In the genomic region with DNA sequence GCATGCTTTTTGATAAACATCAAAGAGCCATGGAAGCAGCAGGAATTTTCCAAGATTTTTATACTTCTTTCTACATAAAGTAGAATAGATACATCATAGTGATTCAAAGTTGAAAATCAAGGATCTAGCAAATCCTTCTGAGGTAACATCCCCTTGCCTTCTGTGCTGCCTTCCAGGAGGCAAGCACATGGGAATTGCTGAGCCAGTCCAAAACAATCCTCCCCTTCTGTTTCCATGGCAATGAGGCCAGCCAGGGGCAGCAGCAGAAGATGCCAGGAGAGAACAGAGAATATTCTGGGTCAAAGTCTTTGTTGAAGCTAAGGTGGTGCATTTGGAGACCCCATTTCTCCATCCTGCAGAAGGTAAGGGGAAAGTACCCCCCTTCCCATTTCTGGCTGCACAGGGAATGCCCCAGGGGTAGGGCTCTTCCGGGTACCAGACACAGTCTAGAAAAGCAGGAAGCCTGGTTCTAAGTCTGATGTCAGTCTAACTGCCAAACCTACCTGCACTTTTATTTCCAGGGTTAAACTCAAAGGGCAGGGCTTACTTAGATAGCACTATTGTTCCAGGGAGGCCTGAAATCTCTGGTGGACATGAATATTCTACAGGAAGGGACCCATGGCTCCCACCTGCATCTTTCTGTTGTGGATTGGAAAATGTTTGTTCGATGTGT, we compare ENCODE assay signal across 16 cellular contexts. TPM values are rescaled to one million over a fixed set of nuclear protein-coding genes. Genes with fewer than 3 reads are reported as not detected.
DNase-seq lines count a peak whose midpoint lies in the region; ATAC-seq, FAIRE-seq and TF ChIP-seq lines count a peak whose summit lies in the region.
"Had no signal": no experiment of that assay in that cellular context is flagged by ENCODE, and none has a peak within 500 bp of the region (broad histone marks: within the 10 kb centered on the region; RNA-seq: fewer than 3 reads in every experiment).

No MANE protein-coding gene starts in this region.

- BruUV-seq in K562 (replicated peaks; lab: Mats Ljungman, UMichigan), result no TSS peak

- H3K4me1 Mint-ChIP-seq in immature natural killer cell, result no peaks in the 10 kb centered on the region

- TF ChIP-seq POLR2A in K562 (conservative IDR thresholded peaks at IDR 0.05), result no peak

- CTCF ChIA-PET in K562 (lab: Yijun Ruan, JAX; ENCODE audit: low intra/inter-chr PET ratio), result no interaction called here

- no peak overlapping the region for H3K27ac Mint-ChIP-seq in immature natural killer cell
- H3K27ac Mint-ChIP-seq: endodermal cell, memory B cell had no signal

- peaks cover 0 to 3% (median 0%) of the 10 kb centered on the region in 3 donors for H3K36me3 Mint-ChIP-seq in immature natural killer cell
- H3K36me3 Mint-ChIP-seq: CD4-positive, CD25-positive, alpha-beta regulatory T cell; memory B cell had no signal

- no peaks in the 10 kb centered on the region; a peak in 1 of 5 replicates for H3K4me1 ChIP-seq in K562 (replicated peaks in 1 of 2; ENCODE audit: control insufficient read depth in 2 of 2, insufficient read depth in 2 of 2, low read length in 2 of 2)
- H3K4me1 ChIP-seq: psoas muscle had no signal

- H4K20me1 ChIP-seq in K562 (replicated peaks; ENCODE audit: control insufficient read depth, insufficient read depth, low read length), result no peaks in the 10 kb centered on the region; the same call in 1 of the 2 replicates

- POLR2A ChIA-PET in K562 (lab: Yijun Ruan, JAX), result no interaction called here

- no peaks in the 10 kb centered on the region for H3K79me2 ChIP-seq in K562 (ENCODE audit: control insufficient read depth, insufficient read depth, low read length)

- H3K27me3 ChIP-seq in K562 (ENCODE audit: control insufficient read depth in 2 of 2, insufficient read depth in 2 of 2, low read length in 2 of 2), result peaks cover 13 to 27% of the 10 kb centered on the region in 2 experiments; a peak in 4 of 5 replicates

- in situ Hi-C loops in K562 (cut with MboI), result no loop called here

- H3K27me3 Mint-ChIP-seq in immature natural killer cell (ENCODE audit: low read depth in 3 of 3), result peaks cover 0 to 8% (median 3%) of the 10 kb centered on the region in 3 donors

- H3K27ac ChIP-seq in K562 (ENCODE audit: extremely low read depth, low read depth, low read length), result no peak overlapping the region
- H3K27ac ChIP-seq: psoas muscle, SK-N-MC had no signal

- H3K4me3 ChIP-seq in HFF-Myc (replicated peaks; ENCODE audit: low read depth, low read length) (no peak overlapping the region), K562 (no peak overlapping the region)
- H3K4me3 ChIP-seq: psoas muscle, SK-N-MC had no signal

- 6% methylated on average over 2 of the region's 2 CpGs for WGBS in K562 (ENCODE audit: insufficient coverage, low coverage, missing lambda C conversion rate)

- H3K9me1 ChIP-seq in K562 (ENCODE audit: control insufficient read depth, insufficient read depth, low read length), result peaks cover 3% of the 10 kb centered on the region

- DNase-seq in Ammon's horn (ENCODE audit: low spot score), result peak; percentile 58
- DNase-seq in HFF-Myc (ENCODE audit: extremely low read depth, low read depth), result peak; percentile 16
- no peak for DNase-seq in K562 (ENCODE audit: extremely low read depth in 1 of 4, low spot score in 3 of 4)
- peak; percentile 89 for DNase-seq in left kidney (ENCODE audit: low read depth, low spot score)
- DNase-seq in immature natural killer cell, result no peak
- no peak for DNase-seq in NOMO-1 (lab: John Stamatoyannopoulos, UW; ENCODE audit: unreplicated experiment in 2 of 2)
- no peak for DNase-seq in stimulated activated CD4-positive, alpha-beta T cell treated with anti-CD3 and anti-CD28 coated beads, Interleukin-2, amount 100 ng/mL, for 48 hours
- DNase-seq: activated T-cell treated with anti-CD3 and anti-CD28 coated beads, Interleukin-2, amount 50 U/mL, for 48 hours; CD4-positive, CD25-positive, alpha-beta regulatory T cell; endodermal cell; NCI-H774; psoas muscle had no signal

- no peaks in the 10 kb centered on the region for H3K9me3 Mint-ChIP-seq in immature natural killer cell
- H3K9me3 Mint-ChIP-seq: CD4-positive, CD25-positive, alpha-beta regulatory T cell; endodermal cell; memory B cell had no signal

- ATAC-seq in K562, result no peak
- no peak for ATAC-seq in activated CD4-positive, CD25-positive, alpha-beta regulatory T cell treated with anti-CD3 and anti-CD28 coated beads, Interleukin-2, amount 50 U/mL, for 24 hours
- ATAC-seq: psoas muscle had no signal

- no peak overlapping the region for H3K4me2 ChIP-seq in K562 (ENCODE audit: insufficient read depth, low read length)

- intact Hi-C loops in K562 (cut with micrococcal nuclease), result no loop called here

- H3K36me3 ChIP-seq in K562 (ENCODE audit: control insufficient read depth, insufficient read depth, low read length), result no peaks in the 10 kb centered on the region

- TF ChIP-seq EP300 in K562 (IDR thresholded peaks at IDR 0.05; ENCODE audit: low read length), result no peak

- no peak overlapping the region for H3K9ac ChIP-seq in K562 (ENCODE audit: insufficient read depth in 1 of 2, low read depth in 2 of 2, low read length in 2 of 2)

- no peak for FAIRE-seq in K562 (lab: Jason Lieb, UNC)
- FAIRE-seq: astrocyte had no signal

- TF ChIP-seq CTCF in HFF-Myc (IDR thresholded peaks at IDR 0.05; ENCODE audit: low read depth, low read length, missing control alignments) (no peak), K562 (IDR thresholded peaks at IDR 0.05 in 2 of 3, conservative IDR thresholded peaks at IDR 0.05 in 1 of 3; ENCODE audit: insufficient read depth in 2 of 3, low read depth in 1 of 3, low read length in 3 of 3) (no peak)

- H3K9me3 ChIP-seq in K562 (replicated peaks; ENCODE audit: control insufficient read depth, insufficient read depth, low read depth, low read length), result no peaks in the 10 kb centered on the region
- H3K9me3 ChIP-seq: psoas muscle had no signal

- TF ChIP-seq RAD21 in K562 (CRISPR knock-in tag; conservative IDR thresholded peaks at IDR 0.05 in 1 of 2, IDR thresholded peaks at IDR 0.05 in 1 of 2), result no peak

- H3K4me3 Mint-ChIP-seq in immature natural killer cell, result no peak overlapping the region
- H3K4me3 Mint-ChIP-seq: CD4-positive, CD25-positive, alpha-beta regulatory T cell; endodermal cell; memory B cell had no signal

- no peak overlapping the region for H2AFZ ChIP-seq in K562 (ENCODE audit: low read depth, low read length)

RNA-seq across cellular contexts. Expression of a gene that starts 22.1 kb away (rescaled TPM):
- total RNA-seq in K562 (2011; cell fraction: chromatin; rRNA removed; ENCODE audit: low replicate concordance), result 31.6 and 48.8 TPM in 2 replicates
- 18.2 and 18.7 TPM in 2 replicates for total RNA-seq in K562 (2011; cell fraction: nucleolus; rRNA removed)
- total RNA-seq in K562 (2011; cell fraction: nucleoplasm; rRNA removed), result 30.9 and 35.8 TPM in 2 replicates
- total RNA-seq in K562 (2014; rRNA removed) (32.1 and 40.9 TPM in 2 replicates), K562 (2014; rRNA removed; fragmentation: Illumina TruSeq; extraction: Trizol) (48.8 and 49.6 TPM in 2 replicates), K562 (2015; rRNA removed; fragmentation: Illumina TruSeq; extraction: Trizol) (40.8 and 44.7 TPM in 2 replicates), K562 (2021) (45.6 and 51.7 TPM in 2 replicates)
- polyA plus RNA-seq in K562 (2011; rRNA removed) (54.2 and 61.7 TPM in 2 replicates), K562 (2014; fragmentation: Illumina TruSeq; extraction: Trizol) (53.4 and 60.1 TPM in 2 replicates), K562 (2014; fragmentation: Nextera tagmentation; extraction: Ambion mirVana) (10 to 100 TPM; 11.3 to 13.4 TPM), K562 (2014; rRNA removed) (43.6 and 46.2 TPM in 2 replicates), immature natural killer cell (under 1 TPM in 2 of 3 donors, not detected in 1; 0.62 to 0.68 TPM)
- polyA plus RNA-seq in K562 (2011; cell fraction: cytosol; rRNA removed), result 43.0 and 48.2 TPM in 2 replicates
- 35.5 and 42.4 TPM in 2 replicates for polyA plus RNA-seq in K562 (2011; cell fraction: nucleus; rRNA removed)
- 30.2 and 32.1 TPM in 2 replicates for polyA plus RNA-seq in K562 (2012)
- 25.6 and 28.3 TPM in 2 replicates for polyA minus RNA-seq in K562 (2011; rRNA and poly(A)+ RNA removed)
- 17.7 and 17.8 TPM in 2 replicates for polyA minus RNA-seq in K562 (2011; cell fraction: cytosol; rRNA and poly(A)+ RNA removed)
- 9.8 and 11.0 TPM in 2 replicates for polyA minus RNA-seq in K562 (2011; cell fraction: nucleus; rRNA and poly(A)+ RNA removed)
- total RNA-seq: psoas muscle had no signal

RNA-seq across cellular contexts. Expression of a gene that starts 40.0 kb away (rescaled TPM):
- total RNA-seq in K562 (2011; cell fraction: chromatin; rRNA removed; ENCODE audit: low replicate concordance), result not detected in 2 replicates
- not detected in 2 replicates for total RNA-seq in K562 (2011; cell fraction: nucleolus; rRNA removed)
- total RNA-seq in K562 (2011; cell fraction: nucleoplasm; rRNA removed), result not detected in 2 replicates
- total RNA-seq in K562 (2014; rRNA removed) (not detected in 2 replicates), K562 (2014; rRNA removed; fragmentation: Illumina TruSeq; extraction: Trizol) (not detected in 2 replicates), K562 (2015; rRNA removed; fragmentation: Illumina TruSeq; extraction: Trizol) (0.04 TPM in 1 of 2 replicates, not detected in the other), K562 (2021) (not detected in 2 replicates)
- polyA plus RNA-seq in K562 (2011; rRNA removed) (0.06 TPM in 1 of 2 replicates, not detected in the other), K562 (2014; fragmentation: Illumina TruSeq; extraction: Trizol) (0.04 TPM in 1 of 2 replicates, not detected in the other), K562 (2014; fragmentation: Nextera tagmentation; extraction: Ambion mirVana) (not detected), K562 (2014; rRNA removed) (not detected in 2 replicates), immature natural killer cell (not detected)
- polyA plus RNA-seq in K562 (2011; cell fraction: cytosol; rRNA removed), result 0.10 and 0.12 TPM in 2 replicates
- polyA plus RNA-seq in K562 (2011; cell fraction: nucleus; rRNA removed), result not detected in 2 replicates
- 0.16 TPM in 1 of 2 replicates, not detected in the other for polyA plus RNA-seq in K562 (2012)
- not detected in 2 replicates for polyA minus RNA-seq in K562 (2011; rRNA and poly(A)+ RNA removed)
- polyA minus RNA-seq in K562 (2011; cell fraction: cytosol; rRNA and poly(A)+ RNA removed), result not detected in 2 replicates
- not detected in 2 replicates for polyA minus RNA-seq in K562 (2011; cell fraction: nucleus; rRNA and poly(A)+ RNA removed)
- total RNA-seq: CD4-positive, CD25-positive, alpha-beta regulatory T cell had no signal
- polyA plus RNA-seq: CD4-positive, CD25-positive, alpha-beta regulatory T cell had no signal

RNA-seq across cellular contexts. Expression of a gene that starts 43.8 kb away (rescaled TPM):
- total RNA-seq in K562 (2011; cell fraction: chromatin; rRNA removed; ENCODE audit: low replicate concordance), result 21.5 and 40.8 TPM in 2 replicates
- total RNA-seq in K562 (2011; cell fraction: nucleolus; rRNA removed), result 40.7 and 47.7 TPM in 2 replicates
- 48.1 and 75.0 TPM in 2 replicates for total RNA-seq in K562 (2011; cell fraction: nucleoplasm; rRNA removed)
- total RNA-seq in K562 (2014; rRNA removed), result 22.9 and 31.9 TPM in 2 replicates
- 21.9 and 22.2 TPM in 2 replicates for total RNA-seq in K562 (2014; rRNA removed; fragmentation: Illumina TruSeq; extraction: Trizol)
- 28.1 and 29.4 TPM in 2 replicates for total RNA-seq in K562 (2015; rRNA removed; fragmentation: Illumina TruSeq; extraction: Trizol)
- total RNA-seq in K562 (2021), result 37.4 and 42.8 TPM in 2 replicates
- polyA plus RNA-seq in K562 (2011; rRNA removed), result 11.9 and 16.7 TPM in 2 replicates
- polyA plus RNA-seq in K562 (2011; cell fraction: cytosol; rRNA removed), result 18.3 and 30.0 TPM in 2 replicates
- 5.5 and 8.8 TPM in 2 replicates for polyA plus RNA-seq in K562 (2011; cell fraction: nucleus; rRNA removed)
- 17.4 and 33.3 TPM in 2 replicates for polyA plus RNA-seq in K562 (2012)
- polyA plus RNA-seq in K562 (2014; fragmentation: Illumina TruSeq; extraction: Trizol), result 22.5 and 23.4 TPM in 2 replicates
- polyA plus RNA-seq in K562 (2014; fragmentation: Nextera tagmentation; extraction: Ambion mirVana), result 10 to 100 TPM; 19.3 to 47.3 TPM
- polyA plus RNA-seq in K562 (2014; rRNA removed), result 18.8 and 20.9 TPM in 2 replicates
- polyA minus RNA-seq in K562 (2011; rRNA and poly(A)+ RNA removed), result 18.6 and 24.3 TPM in 2 replicates
- 23.3 and 30.5 TPM in 2 replicates for polyA minus RNA-seq in K562 (2011; cell fraction: cytosol; rRNA and poly(A)+ RNA removed)
- 6.7 and 9.3 TPM in 2 replicates for polyA minus RNA-seq in K562 (2011; cell fraction: nucleus; rRNA and poly(A)+ RNA removed)
- polyA plus RNA-seq in immature natural killer cell, result 10 to 100 TPM in 1 of 3 donors, 1 to 10 TPM in 2; 6.6 to 13.7 (median 7.3) TPM

Comparison
In these comparisons a context has a peak if more than half of its experiments do, and no peak if none do; other contexts are left out.
1. DNase-seq: peak in Ammon's horn (single experiment), HFF-Myc (single experiment) and left kidney (single experiment); none in K562 (0 of 4), immature natural killer cell (0 of 3), NOMO-1 (0 of 2) and stimulated activated CD4-positive, alpha-beta T cell treated with anti-CD3 and anti-CD28 coated beads, Interleukin-2, amount 100 ng/mL, for 48 hours (0 of 2).
2. RNA of a gene that starts 22.1 kb away (polyA plus RNA-seq): 11.3 to 61.7 TPM in K562; 0.62 to 0.68 TPM in immature natural killer cell; every median in the first group is over 4 times any median in the second.